Comparison of ENCODE assay signal across 8 cellular contexts in the genomic region with DNA sequence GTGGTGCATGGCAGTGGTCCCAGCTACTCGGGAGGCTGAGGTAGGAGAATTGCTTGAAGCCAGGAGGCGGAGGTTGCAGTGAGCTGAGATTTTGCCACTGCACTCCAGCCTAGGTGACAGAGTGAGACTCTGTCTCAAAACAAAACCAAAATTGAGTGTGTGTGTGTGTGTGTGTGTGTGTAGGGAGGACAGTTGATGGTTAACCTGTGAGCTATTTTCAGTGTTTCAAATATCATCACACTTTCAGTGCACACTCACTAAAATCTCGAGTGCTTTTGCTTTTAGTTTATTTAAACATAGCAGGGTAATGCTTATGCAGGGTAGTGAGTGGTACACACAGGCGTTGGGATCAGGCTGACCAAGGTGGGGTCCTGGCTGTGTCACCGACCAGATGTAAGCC.
DNase-seq lines count a peak whose midpoint lies in the region; ATAC-seq and TF ChIP-seq lines count a peak whose summit lies in the region.
"Not testable (repeated sequence)": the region's sequence is repeated elsewhere in the genome, so short reads cannot be mapped to it uniquely, and the experiment has no call there.

No MANE protein-coding gene starts in this region.

- peak overlapping the region; percentile 99 for H3K27ac ChIP-seq in substantia nigra (ENCODE audit: low read depth, low read length, poor library complexity, severe bottlenecking)

- peak; percentile 21 for DNase-seq in GM20000 (ENCODE audit: low spot score)
- DNase-seq in substantia nigra (lab: John Stamatoyannopoulos, UW) = not testable (repeated sequence)

- peak; percentile 90 for ATAC-seq in GM18508 (IDR thresholded peaks at IDR 0.05; ENCODE audit: insufficient read depth, unreplicated experiment)
- ATAC-seq in GM19035 (IDR thresholded peaks at IDR 0.05; ENCODE audit: unreplicated experiment) = peak; percentile 80
- ATAC-seq in GM21786 (IDR thresholded peaks at IDR 0.05; ENCODE audit: unreplicated experiment) = peak; percentile 85
- peak; percentile 91 for ATAC-seq in HG02938 (IDR thresholded peaks at IDR 0.05; ENCODE audit: unreplicated experiment)
- ATAC-seq in HG03139 (IDR thresholded peaks at IDR 0.05; ENCODE audit: unreplicated experiment) = peak; percentile 92
- ATAC-seq in HG03521 (IDR thresholded peaks at IDR 0.05; ENCODE audit: unreplicated experiment) = peak; percentile 85

- not testable (repeated sequence) for TF ChIP-seq CTCF in GM20000 (IDR thresholded peaks at IDR 0.05; ENCODE audit: extremely low read depth, missing control alignments)
